Comparison of ENCODE assay signal across 15 cellular contexts in the genomic region with DNA sequence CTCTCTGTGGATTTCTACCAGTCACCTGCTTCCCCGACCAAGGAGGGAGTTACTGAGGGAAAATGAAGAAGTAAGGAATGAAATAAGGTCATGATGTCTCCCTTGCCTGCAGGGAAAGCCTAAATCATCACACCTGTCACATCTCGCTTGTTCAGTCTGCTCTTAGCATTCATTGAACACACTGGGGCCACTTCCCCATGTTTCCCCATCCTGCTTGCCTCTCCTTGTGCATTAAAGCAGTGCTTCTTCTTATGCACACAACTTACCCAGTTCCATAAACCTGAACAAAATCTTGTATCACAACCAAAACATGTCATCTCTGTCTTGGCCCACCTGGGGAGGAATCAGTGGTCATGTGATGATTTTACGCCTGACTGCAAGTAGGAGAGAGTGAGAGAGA.
DNase-seq lines count a peak whose midpoint lies in the region; ATAC-seq and TF ChIP-seq lines count a peak whose summit lies in the region.
"Had no signal": no experiment of that assay in that cellular context is flagged by ENCODE, and none has a peak within 500 bp of the region (broad histone marks: within the 10 kb centered on the region; RNA-seq: fewer than 3 reads in every experiment).

No MANE protein-coding gene starts in this region.

- H3K27me3 Mint-ChIP-seq in CD14-positive monocyte (ENCODE audit: low read depth in 3 of 3) (peaks cover 3 to 8% (median 8%) of the 10 kb centered on the region in 3 donors), brain (peaks cover 6% of the 10 kb centered on the region)

- H3K36me3 ChIP-seq in neuron (ENCODE audit: insufficient read depth, low read length): no peaks in the 10 kb centered on the region
- H3K36me3 ChIP-seq in stomach: no peaks in the 10 kb centered on the region
- H3K36me3 ChIP-seq: MG63 had no signal

- 86 to 93% (median 90%) methylated on average over 3 of the region's 3 CpGs for WGBS in stomach, 5 donors

- H3K4me3 ChIP-seq in HL-60 (replicated peaks; ENCODE audit: insufficient read depth, low read length) (no peak overlapping the region), neuron (ENCODE audit: low read length) (no peak overlapping the region), stomach (no peak overlapping the region)
- H3K4me3 ChIP-seq: MG63, skin epidermis had no signal

- H3K27me3 ChIP-seq in HL-60 (ENCODE audit: insufficient read depth, poor library complexity, severe bottlenecking): no peaks in the 10 kb centered on the region
- peaks cover 5% of the 10 kb centered on the region for H3K27me3 ChIP-seq in neuron (ENCODE audit: insufficient read depth, low read length)
- peaks cover 0 to 6% (median 0%) of the 10 kb centered on the region in 3 donors for H3K27me3 ChIP-seq in stomach
- H3K27me3 ChIP-seq: MG63 had no signal

- intact Hi-C loops in CD14-positive monocyte (cut with micrococcal nuclease): no loop called here
- intact Hi-C loops in stomach (cut with DNase I; ENCODE audit: low total_unique reads): no loop called here

- H3K9me3 Mint-ChIP-seq in CD14-positive monocyte (peaks cover 0 to 5% (median 0%) of the 10 kb centered on the region in 7 donors), brain (peaks cover 0 to 2% (median 0%) of the 10 kb centered on the region in 5 experiments)
- H3K9me3 Mint-ChIP-seq: activated naive CD8-positive, alpha-beta T cell treated with anti-CD3 and anti-CD28 coated beads, Interleukin-2, amount 50 U/mL, for 24 hours had no signal

- no peak for DNase-seq in CD14-positive monocyte (ENCODE audit: low spot score)
- peak in 1 of 2 experiments; percentile 58 for DNase-seq in HL-60 (ENCODE audit: low read depth in 1 of 2, low spot score in 1 of 2)
- DNase-seq in stomach: no peak
- no peak for DNase-seq in glomerular visceral epithelial cell (ENCODE audit: extremely low spot score)
- DNase-seq: activated CD4-positive, alpha-beta T cell treated with anti-CD3 and anti-CD28 coated beads for 1 hour; activated naive CD8-positive, alpha-beta T cell treated with anti-CD3 and anti-CD28 coated beads, Interleukin-2, amount 50 U/mL, for 24 hours; C1 segment of cervical spinal cord; erythroblast; MG63; posterior cingulate gyrus; stimulated activated CD4-positive, alpha-beta T cell treated with anti-CD3 and anti-CD28 coated beads, Interleukin-4, amount 100 ng/mL, for 4 hours had no signal

- H3K4me3 Mint-ChIP-seq in CD14-positive monocyte: peak overlapping the region; percentile 32 to 82
- peak overlapping the region in 4 of 5 experiments; percentile 3 to 65 (median 41) for H3K4me3 Mint-ChIP-seq in brain
- H3K4me3 Mint-ChIP-seq: activated naive CD8-positive, alpha-beta T cell treated with anti-CD3 and anti-CD28 coated beads, Interleukin-2, amount 50 U/mL, for 24 hours had no signal

- H3K9me3 ChIP-seq in neuron (ENCODE audit: low read length) (no peaks in the 10 kb centered on the region), stomach (no peaks in the 10 kb centered on the region)
- H3K9me3 ChIP-seq: MG63 had no signal

- peak overlapping the region; percentile 23 for H2AFZ ChIP-seq in neuron (ENCODE audit: low read depth, low read length)

- H3K4me1 ChIP-seq in neuron (ENCODE audit: insufficient read depth, low read length): peaks cover 21% of the 10 kb centered on the region
- peaks cover 0 to 6% (median 0%) of the 10 kb centered on the region in 4 donors for H3K4me1 ChIP-seq in stomach

- peak overlapping the region; percentile 79 to 95 (median 87) for H3K27ac Mint-ChIP-seq in CD14-positive monocyte
- H3K27ac Mint-ChIP-seq in brain: peak overlapping the region; percentile 11 to 88 (median 65)
- H3K27ac Mint-ChIP-seq: activated naive CD8-positive, alpha-beta T cell treated with anti-CD3 and anti-CD28 coated beads, Interleukin-2, amount 50 U/mL, for 24 hours had no signal

- no peak for ATAC-seq in GM21515 (IDR thresholded peaks at IDR 0.05; ENCODE audit: unreplicated experiment)

- no peak for TF ChIP-seq EP300 in stomach (IDR thresholded peaks at IDR 0.05)

- no peak for TF ChIP-seq CTCF in CD14-positive monocyte (IDR thresholded peaks at IDR 0.05)
- no peak for TF ChIP-seq CTCF in HL-60 (IDR thresholded peaks at IDR 0.05; ENCODE audit: insufficient read depth, low read length)
- TF ChIP-seq CTCF in brain (conservative IDR thresholded peaks at IDR 0.05): no peak
- TF ChIP-seq CTCF in stomach (IDR thresholded peaks at IDR 0.05): no peak

- TF ChIP-seq POLR2A in stomach (IDR thresholded peaks at IDR 0.05): no peak

- H3K27ac ChIP-seq in HL-60 (replicated peaks): peak overlapping the region; percentile 40
- no peak overlapping the region for H3K27ac ChIP-seq in stomach
- H3K27ac ChIP-seq: skin epidermis had no signal

- H3K36me3 Mint-ChIP-seq in CD14-positive monocyte: no peaks in the 10 kb centered on the region
- H3K36me3 Mint-ChIP-seq in brain: no peaks in the 10 kb centered on the region

- H3K4me1 Mint-ChIP-seq in CD14-positive monocyte (peaks cover 14% of the 10 kb centered on the region), brain (peaks cover 35% of the 10 kb centered on the region)
- H3K4me1 Mint-ChIP-seq: activated naive CD8-positive, alpha-beta T cell treated with anti-CD3 and anti-CD28 coated beads, Interleukin-2, amount 50 U/mL, for 24 hours had no signal
